14 cellular contexts compared by ENCODE assay signal in the genomic region with DNA sequence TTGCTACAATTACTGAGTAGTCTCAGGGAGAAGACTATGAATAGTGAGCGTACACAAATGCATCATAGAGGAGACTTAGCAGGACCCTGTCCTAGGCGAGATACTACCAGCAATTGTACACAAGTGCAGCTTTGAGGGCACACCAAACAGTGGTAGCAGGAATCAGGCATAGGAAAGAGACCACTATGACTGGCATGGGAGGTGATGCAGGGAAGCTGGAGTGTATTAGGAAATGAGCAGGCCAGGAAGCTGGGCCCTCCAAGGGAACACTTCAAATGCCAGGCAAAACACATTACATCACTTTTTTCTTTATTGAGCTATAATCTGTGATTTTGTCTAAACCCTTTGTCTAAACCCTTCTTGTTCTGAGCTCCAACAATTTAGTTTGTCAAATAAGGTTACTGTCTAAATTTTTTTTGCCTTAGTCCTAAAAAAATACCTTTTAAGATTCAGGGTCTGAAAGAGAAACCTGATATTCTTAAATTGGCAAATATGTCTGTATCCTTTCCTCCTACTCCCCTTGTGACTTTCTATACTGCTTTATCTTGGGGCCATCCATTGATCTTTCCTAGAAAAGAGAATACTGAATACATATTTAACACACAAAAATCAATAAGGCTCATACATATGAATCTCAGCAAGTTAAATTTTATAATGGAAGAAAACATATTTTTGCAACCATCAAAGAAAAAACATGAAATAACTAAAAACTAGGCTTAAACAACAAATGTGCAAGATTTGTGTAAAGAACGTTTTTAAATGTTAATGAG.
"Had no signal": no experiment of that assay in that cellular context is flagged by ENCODE, and none has a peak within 500 bp of the region (broad histone marks: within the 10 kb centered on the region; RNA-seq: fewer than 3 reads in every experiment).

No MANE protein-coding gene starts in this region.

- H3K4me1 ChIP-seq: gastroesophageal sphincter, pancreas, thyroid gland had no signal

- H3K27ac Mint-ChIP-seq: activated CD8-positive, alpha-beta T cell treated with anti-CD3 and anti-CD28 coated beads for 36 hours; activated T-helper 1 cell treated with anti-CD3 and anti-CD28 coated beads, Interleukin-12 subunit alpha, Interleukin-12 subunit beta, Interleukin-2, Interleukin-4 antibody, amounts not matched to agents 30 ng/mL and 10 ng/mL and 1 ng/mL, durations not matched to agents 14 hours and 24 hours and 36 hours; stimulated activated naive CD8-positive, alpha-beta T cell treated with anti-CD3 and anti-CD28 coated beads, Interleukin-15, amount 100 ng/mL, for 72 hours; T-helper 1 cell treated with Interleukin-12 subunit alpha and Interleukin-12 subunit beta and Interleukin-4 antibody, amounts not matched to agents 30 μg/mL and 1 μg/mL, for 36 hours had no signal

- DNase-seq: activated CD4-positive, alpha-beta T cell treated with anti-CD3 and anti-CD28 coated beads for 4 hours; activated CD8-positive, alpha-beta memory T cell treated with anti-CD3 and anti-CD28 coated beads, Interleukin-2, amount 50 U/mL, for 4 hours; activated CD8-positive, alpha-beta T cell treated with anti-CD3 and anti-CD28 coated beads for 36 hours; activated naive CD4-positive, alpha-beta T cell treated with anti-CD3 and anti-CD28 coated beads, Interleukin-2, amount 50 U/mL, for 16 hours; pancreas; stimulated activated CD4-positive, alpha-beta T cell treated with anti-CD3 and anti-CD28 coated beads, Interleukin-4, amount 100 ng/mL, for 4 hours; stimulated activated naive CD8-positive, alpha-beta T cell treated with anti-CD3 and anti-CD28 coated beads, Interleukin-15, amount 100 ng/mL, for 72 hours; thyroid gland had no signal

- H3K27ac ChIP-seq: gastroesophageal sphincter, pancreas, skin epidermis, thyroid gland had no signal

- H3K27me3 Mint-ChIP-seq: stimulated activated naive CD8-positive, alpha-beta T cell treated with anti-CD3 and anti-CD28 coated beads, Interleukin-15, amount 100 ng/mL, for 72 hours had no signal

- H3K4me3 ChIP-seq: gastroesophageal sphincter, pancreas, skin epidermis, thyroid gland had no signal

- H3K9me3 Mint-ChIP-seq: activated CD8-positive, alpha-beta T cell treated with anti-CD3 and anti-CD28 coated beads for 36 hours; activated T-helper 1 cell treated with anti-CD3 and anti-CD28 coated beads, Interleukin-12 subunit alpha, Interleukin-12 subunit beta, Interleukin-2, Interleukin-4 antibody, amounts not matched to agents 30 ng/mL and 10 ng/mL and 1 ng/mL, durations not matched to agents 14 hours and 24 hours and 36 hours; stimulated activated naive CD8-positive, alpha-beta T cell treated with anti-CD3 and anti-CD28 coated beads, Interleukin-15, amount 100 ng/mL, for 72 hours; T-helper 1 cell treated with Interleukin-12 subunit alpha and Interleukin-12 subunit beta and Interleukin-4 antibody, amounts not matched to agents 30 μg/mL and 1 μg/mL, for 36 hours had no signal

- H3K9me3 ChIP-seq: gastroesophageal sphincter, pancreas, thyroid gland had no signal

- H3K27me3 ChIP-seq: gastroesophageal sphincter, pancreas, thyroid gland had no signal

- FAIRE-seq: keratinocyte, pancreas had no signal

- H3K4me3 Mint-ChIP-seq: activated CD8-positive, alpha-beta T cell treated with anti-CD3 and anti-CD28 coated beads for 36 hours; activated T-helper 1 cell treated with anti-CD3 and anti-CD28 coated beads, Interleukin-12 subunit alpha, Interleukin-12 subunit beta, Interleukin-2, Interleukin-4 antibody, amounts not matched to agents 30 ng/mL and 10 ng/mL and 1 ng/mL, durations not matched to agents 14 hours and 24 hours and 36 hours; stimulated activated naive CD8-positive, alpha-beta T cell treated with anti-CD3 and anti-CD28 coated beads, Interleukin-15, amount 100 ng/mL, for 72 hours; T-helper 1 cell treated with Interleukin-12 subunit alpha and Interleukin-12 subunit beta and Interleukin-4 antibody, amounts not matched to agents 30 μg/mL and 1 μg/mL, for 36 hours had no signal

- ATAC-seq: activated CD8-positive, alpha-beta T cell treated with anti-CD3 and anti-CD28 coated beads for 36 hours; gastroesophageal sphincter; pancreas; SK-N-SH treated with all-trans-retinoic acid at 6 μM for 48 hours; stimulated activated naive CD8-positive, alpha-beta T cell treated with anti-CD3 and anti-CD28 coated beads, Interleukin-15, amount 100 ng/mL, for 72 hours had no signal

- H3K4me1 Mint-ChIP-seq: stimulated activated naive CD8-positive, alpha-beta T cell treated with anti-CD3 and anti-CD28 coated beads, Interleukin-15, amount 100 ng/mL, for 72 hours had no signal

- H3K36me3 ChIP-seq: gastroesophageal sphincter, pancreas, thyroid gland had no signal
